Comparison of ENCODE assay signal across 10 cellular contexts in the genomic region with DNA sequence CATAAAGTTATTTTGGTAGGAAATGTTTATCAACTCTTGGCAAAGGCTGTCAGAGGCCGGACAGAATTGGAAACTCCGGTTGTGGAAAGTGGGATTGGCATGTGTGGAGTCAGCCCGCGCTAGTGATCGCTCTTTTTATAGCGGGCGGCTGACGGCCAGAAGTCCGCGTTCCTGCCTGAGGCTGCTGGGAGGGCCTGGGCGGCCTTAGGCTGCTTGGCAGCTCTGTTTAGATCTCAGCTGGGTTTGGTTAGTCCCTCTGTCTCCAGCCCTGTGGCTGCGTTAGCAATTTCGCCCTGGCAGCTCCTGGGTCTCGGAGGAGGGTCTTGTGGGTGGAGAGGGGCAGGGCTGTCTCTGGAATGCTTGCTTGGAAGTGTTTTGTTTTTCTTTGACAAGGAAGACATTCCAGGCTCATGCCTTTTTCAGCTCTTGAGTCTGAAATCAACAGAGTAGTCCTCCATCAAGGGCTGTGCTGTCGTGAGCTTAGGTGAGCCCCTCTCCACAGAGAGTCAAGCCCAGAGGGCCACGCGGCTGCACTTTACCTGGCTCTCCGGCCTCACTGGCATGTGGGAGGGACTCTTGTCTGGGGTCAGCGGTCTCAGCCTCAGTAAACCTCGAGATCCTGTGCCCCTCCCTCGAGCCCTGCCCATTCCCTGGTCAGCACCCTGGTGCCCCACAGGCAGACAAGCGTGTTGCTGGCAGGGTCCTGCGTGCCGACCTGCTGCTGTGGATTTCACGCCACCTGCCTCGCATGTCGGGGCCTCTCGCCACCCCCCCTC. TPM values are rescaled to one million over a fixed set of nuclear protein-coding genes. Genes with fewer than 3 reads are reported as not detected.
DNase-seq lines count a peak whose midpoint lies in the region; ATAC-seq, FAIRE-seq and TF ChIP-seq lines count a peak whose summit lies in the region.
"Had no signal": no experiment of that assay in that cellular context is flagged by ENCODE, and none has a peak within 500 bp of the region (broad histone marks: within the 10 kb centered on the region; RNA-seq: fewer than 3 reads in every experiment).

No MANE protein-coding gene starts in this region.

- H3K27ac Mint-ChIP-seq in GM23338 (no peak overlapping the region), immature natural killer cell (peak overlapping the region in 1 of 6 donors; percentile 46)
- peak overlapping the region; percentile 83 for H3K27ac Mint-ChIP-seq in dendritic cell treated with granulocyte-macrophage colony-stimulating factor and Interleukin-4, amounts not matched to agents 40 ng/mL and 50 ng/mL, for 4 days
- H3K27ac Mint-ChIP-seq: activated naive CD8-positive, alpha-beta T cell treated with anti-CD3 and anti-CD28 coated beads, Interleukin-2, amount 50 U/mL, for 24 hours had no signal

- TF ChIP-seq CTCF in GM23338 (conservative IDR thresholded peaks at IDR 0.05; ENCODE audit: low read depth in 2 of 2) (no peak), left lung (IDR thresholded peaks at IDR 0.05) (no peak), smooth muscle cell (IDR thresholded peaks at IDR 0.05; ENCODE audit: borderline replicate concordance, insufficient read depth, poor library complexity, severe bottlenecking) (no peak), GM20000 (IDR thresholded peaks at IDR 0.05; ENCODE audit: extremely low read depth, missing control alignments) (no peak)

- H3F3A ChIP-seq in GM23338 (replicated peaks; ENCODE audit: low read depth): 0 out of 2 replicates have a peak, but pooled peaks cover 4% of the 10 kb centered on the region
- H3F3A ChIP-seq in smooth muscle cell (ENCODE audit: low read depth): peaks cover 4% of the 10 kb centered on the region

- no peaks in the 10 kb centered on the region for H3K36me3 ChIP-seq in GM23338 (ENCODE audit: insufficient read depth)
- H3K36me3 ChIP-seq in left lung: peaks cover 0 to 79% of the 10 kb centered on the region in 2 donors
- no peaks in the 10 kb centered on the region for H3K36me3 ChIP-seq in smooth muscle cell (ENCODE audit: low read depth)

- peaks cover 2% of the 10 kb centered on the region; the same call in 1 of the 3 replicates for H3K4me1 Mint-ChIP-seq in GM23338
- peaks cover 75% of the 10 kb centered on the region for H3K4me1 Mint-ChIP-seq in dendritic cell treated with granulocyte-macrophage colony-stimulating factor and Interleukin-4, amounts not matched to agents 40 ng/mL and 50 ng/mL, for 4 days (ENCODE audit: low read depth)
- peaks cover 26 to 33% of the 10 kb centered on the region in 2 donors for H3K4me1 Mint-ChIP-seq in immature natural killer cell

- intact Hi-C loops in dendritic cell treated with granulocyte-macrophage colony-stimulating factor and Interleukin-4, amounts not matched to agents 40 ng/mL and 50 ng/mL, for 4 days (cut with micrococcal nuclease): no loop called here
- intact Hi-C loops in left lung (cut with DNase I): no loop called here

- H3K27ac ChIP-seq in GM23338 (ENCODE audit: low read depth): peak overlapping the region; percentile 66; the same call in 1 of the 2 replicates
- peak overlapping the region; percentile 47 to 70 for H3K27ac ChIP-seq in left lung
- peak overlapping the region; percentile 76 for H3K27ac ChIP-seq in smooth muscle cell (ENCODE audit: low read depth)

- H3K4me3 ChIP-seq in GM23338: no peak overlapping the region
- H3K4me3 ChIP-seq in left lung: no peak overlapping the region
- no peak overlapping the region for H3K4me3 ChIP-seq in smooth muscle cell

- H3K4me1 ChIP-seq in GM23338 (ENCODE audit: insufficient read depth) (no peaks in the 10 kb centered on the region), left lung (peaks cover 27 to 70% of the 10 kb centered on the region in 2 donors), smooth muscle cell (ENCODE audit: low read depth) (peaks cover 3% of the 10 kb centered on the region)

- WGBS in smooth muscle cell (ENCODE audit: low lambda C conversion rate): 51% methylated on average over 28 of the region's 28 CpGs

- H3K4me2 ChIP-seq in GM23338 (no peak overlapping the region), smooth muscle cell (peak overlapping the region; percentile 26)

- H3K4me3 Mint-ChIP-seq in GM23338 (no peak overlapping the region), immature natural killer cell (no peak overlapping the region)
- no peak overlapping the region for H3K4me3 Mint-ChIP-seq in dendritic cell treated with granulocyte-macrophage colony-stimulating factor and Interleukin-4, amounts not matched to agents 40 ng/mL and 50 ng/mL, for 4 days
- H3K4me3 Mint-ChIP-seq: activated naive CD8-positive, alpha-beta T cell treated with anti-CD3 and anti-CD28 coated beads, Interleukin-2, amount 50 U/mL, for 24 hours had no signal

- no peaks in the 10 kb centered on the region for H3K9me2 ChIP-seq in GM23338 (ENCODE audit: insufficient read depth)

- H4K20me1 ChIP-seq in GM23338 (replicated peaks; ENCODE audit: insufficient read depth) (peaks cover 16% of the 10 kb centered on the region; the same call in 1 of the 2 replicates), smooth muscle cell (ENCODE audit: low read depth) (peaks cover 92% of the 10 kb centered on the region)

- ATAC-seq in GM23338 (no peak), left lung (peak; percentile 83)
- ATAC-seq: activated naive CD8-positive, alpha-beta T cell treated with anti-CD3 and anti-CD28 coated beads, Interleukin-2, amount 50 U/mL, for 24 hours had no signal

- H3K9me3 Mint-ChIP-seq in GM23338 (no peaks in the 10 kb centered on the region), immature natural killer cell (no peaks in the 10 kb centered on the region)
- H3K9me3 Mint-ChIP-seq in dendritic cell treated with granulocyte-macrophage colony-stimulating factor and Interleukin-4, amounts not matched to agents 40 ng/mL and 50 ng/mL, for 4 days: no peaks in the 10 kb centered on the region
- H3K9me3 Mint-ChIP-seq: activated naive CD8-positive, alpha-beta T cell treated with anti-CD3 and anti-CD28 coated beads, Interleukin-2, amount 50 U/mL, for 24 hours had no signal

- H3K27me3 Mint-ChIP-seq in GM23338 (ENCODE audit: insufficient read depth, low read depth, poor library complexity): peaks cover 8% of the 10 kb centered on the region
- H3K27me3 Mint-ChIP-seq in dendritic cell treated with granulocyte-macrophage colony-stimulating factor and Interleukin-4, amounts not matched to agents 40 ng/mL and 50 ng/mL, for 4 days: no peaks in the 10 kb centered on the region
- H3K27me3 Mint-ChIP-seq in immature natural killer cell (ENCODE audit: low read depth in 3 of 3): peaks cover 0 to 7% (median 1%) of the 10 kb centered on the region in 3 donors
- H3K27me3 Mint-ChIP-seq: activated naive CD8-positive, alpha-beta T cell treated with anti-CD3 and anti-CD28 coated beads, Interleukin-2, amount 50 U/mL, for 24 hours had no signal

- no peak overlapping the region for H3K9ac ChIP-seq in smooth muscle cell (ENCODE audit: low read depth)

- H3K9me3 ChIP-seq in left lung (no peaks in the 10 kb centered on the region), smooth muscle cell (replicated peaks; ENCODE audit: low read depth) (no peaks in the 10 kb centered on the region)

- FAIRE-seq in urothelium cell line (lab: Jason Lieb, UNC): no peak

- H3K79me2 ChIP-seq in GM23338 (replicated peaks; ENCODE audit: insufficient read depth) (peaks cover 39% of the 10 kb centered on the region), smooth muscle cell (ENCODE audit: low read depth) (peaks cover 44% of the 10 kb centered on the region)

- no peak for DNase-seq in GM23338 (ENCODE audit: low spot score)
- DNase-seq in left lung: peak in 1 of 2 donors; percentile 77
- peak; percentile 11 for DNase-seq in smooth muscle cell (lab: John Stamatoyannopoulos, UW; ENCODE audit: unreplicated experiment)
- DNase-seq in stimulated activated CD4-positive, alpha-beta T cell treated with anti-CD3 and anti-CD28 coated beads, Interleukin-2, amount 100 ng/mL, for 48 hours: no peak
- DNase-seq in immature natural killer cell: no peak
- no peak for DNase-seq in GM20000 (ENCODE audit: low spot score)
- DNase-seq in urothelium cell line (ENCODE audit: low spot score): no peak
- DNase-seq: activated naive CD8-positive, alpha-beta T cell treated with anti-CD3 and anti-CD28 coated beads, Interleukin-2, amount 50 U/mL, for 24 hours; nucleus accumbens had no signal

- no peaks in the 10 kb centered on the region for H3K27me3 ChIP-seq in GM23338 (ENCODE audit: insufficient read depth)
- no peaks in the 10 kb centered on the region for H3K27me3 ChIP-seq in left lung
- no peaks in the 10 kb centered on the region for H3K27me3 ChIP-seq in smooth muscle cell (ENCODE audit: low read depth)

- H3K36me3 Mint-ChIP-seq in GM23338 (ENCODE audit: low read depth): peaks cover 38% of the 10 kb centered on the region
- peaks cover 83% of the 10 kb centered on the region for H3K36me3 Mint-ChIP-seq in dendritic cell treated with granulocyte-macrophage colony-stimulating factor and Interleukin-4, amounts not matched to agents 40 ng/mL and 50 ng/mL, for 4 days (ENCODE audit: low read depth)
- H3K36me3 Mint-ChIP-seq in immature natural killer cell: peaks cover 0 to 6% (median 0%) of the 10 kb centered on the region in 3 donors

- no peak overlapping the region for H2AFZ ChIP-seq in GM23338
- no peak overlapping the region for H2AFZ ChIP-seq in smooth muscle cell (ENCODE audit: low read depth)

TF ChIP-seq in GM23338, 12 proteins besides CTCF, POLR2A, EP300 and RAD21 (continues in another document):
- TF ChIP-seq NANOG (IDR thresholded peaks at IDR 0.05; ENCODE audit: borderline replicate concordance): no peak

RNA-seq across cellular contexts. Expression of gene DOT1L, which starts 22.5 kb away (rescaled TPM):
- 23.4 and 40.6 TPM in 2 replicates for total RNA-seq in GM23338 (2014; rRNA removed; shearing (Covaris generic))
- polyA plus RNA-seq in GM23338 (2016; fragmentation: Nextera tagmentation; extraction: Ambion mirVana) (25.5 and 31.0 TPM in 2 replicates), smooth muscle cell (3.4 and 5.5 TPM in 2 replicates), immature natural killer cell (1 to 10 TPM in 1 of 3 donors, under 1 TPM in 2; 0.25 to 1.7 (median 0.31) TPM)
- total RNA-seq in left lung (10 to 100 TPM; 28.9 to 43.0 TPM), smooth muscle cell (4.2 and 4.8 TPM in 2 replicates)

RNA-seq across cellular contexts. Expression of gene AP3D1, which starts 34.9 kb away (rescaled TPM):
- total RNA-seq in GM23338 (2014; rRNA removed; shearing (Covaris generic)): 205 and 236 TPM in 2 replicates
- polyA plus RNA-seq in GM23338 (2016; fragmentation: Nextera tagmentation; extraction: Ambion mirVana): 101 and 117 TPM in 2 replicates
- 100 to 1,000 TPM; 109 to 128 TPM for total RNA-seq in left lung
- total RNA-seq in smooth muscle cell: 43.0 and 66.2 TPM in 2 replicates
- polyA plus RNA-seq in smooth muscle cell: 81.0 and 82.8 TPM in 2 replicates
- 10 to 100 TPM; 11.7 to 44.5 (median 17.9) TPM for polyA plus RNA-seq in immature natural killer cell

RNA-seq across cellular contexts. Expression of gene PLEKHJ1, which starts 49.9 kb away (rescaled TPM):
- 175 and 210 TPM in 2 replicates for total RNA-seq in GM23338 (2014; rRNA removed; shearing (Covaris generic))
- 142 and 146 TPM in 2 replicates for polyA plus RNA-seq in GM23338 (2016; fragmentation: Nextera tagmentation; extraction: Ambion mirVana)
- 10 to 100 TPM; 61.1 to 74.4 TPM for total RNA-seq in left lung
- 36.0 and 38.6 TPM in 2 replicates for total RNA-seq in smooth muscle cell
- 76.5 and 94.5 TPM in 2 replicates for polyA plus RNA-seq in smooth muscle cell
- 100 to 1,000 TPM; 115 to 148 (median 117) TPM for polyA plus RNA-seq in immature natural killer cell

RNA-seq across cellular contexts. Expression of gene SF3A2, which starts 50.4 kb away (rescaled TPM):
- 79.1 and 128 TPM in 2 replicates for total RNA-seq in GM23338 (2014; rRNA removed; shearing (Covaris generic))
- polyA plus RNA-seq in GM23338 (2016; fragmentation: Nextera tagmentation; extraction: Ambion mirVana) (67.7 and 76.0 TPM in 2 replicates), smooth muscle cell (63.0 and 78.1 TPM in 2 replicates), immature natural killer cell (10 to 100 TPM in 2 of 3 donors, 1 to 10 TPM in 1; 6.2 to 40.9 (median 11.1) TPM)
- total RNA-seq in left lung (10 to 100 TPM; 50.1 to 57.8 TPM), smooth muscle cell (8.4 and 28.5 TPM in 2 replicates)
